8 cellular contexts compared by ENCODE assay signal in genomic region chr19:459724-460511, GRCh38. TPM values are rescaled to one million over a fixed set of nuclear protein-coding genes. Genes with fewer than 3 reads are reported as not detected.
DNase-seq lines count a peak whose midpoint lies in the region; ATAC-seq and TF ChIP-seq lines count a peak whose summit lies in the region.

No MANE protein-coding gene starts in this region.

- TF ChIP-seq CTCF in kidney epithelial cell (IDR thresholded peaks at IDR 0.05; ENCODE audit: insufficient read depth, low read length, poor library complexity, severe bottlenecking) (no peak), smooth muscle cell (IDR thresholded peaks at IDR 0.05; ENCODE audit: borderline replicate concordance, insufficient read depth, poor library complexity, severe bottlenecking) (no peak)

- H3K27me3 ChIP-seq in kidney epithelial cell (ENCODE audit: control insufficient read depth, insufficient read depth, low read length), result peaks cover 24% of the 10 kb centered on the region
- no peaks in the 10 kb centered on the region for H3K27me3 ChIP-seq in smooth muscle cell (ENCODE audit: low read depth)

- no peaks in the 10 kb centered on the region for H3K36me3 ChIP-seq in kidney epithelial cell (ENCODE audit: control insufficient read depth, insufficient read depth, low read length)
- H3K36me3 ChIP-seq in smooth muscle cell (ENCODE audit: low read depth), result no peaks in the 10 kb centered on the region

- H3K79me2 ChIP-seq in smooth muscle cell (ENCODE audit: low read depth), result peaks cover 7% of the 10 kb centered on the region

- H3K9me3 ChIP-seq in smooth muscle cell (replicated peaks; ENCODE audit: low read depth), result no peaks in the 10 kb centered on the region

- peak overlapping the region; percentile 83 for H2AFZ ChIP-seq in smooth muscle cell (ENCODE audit: low read depth)

- 5% methylated on average over 38 of the region's 66 CpGs for WGBS in smooth muscle cell (ENCODE audit: low lambda C conversion rate)

- peak overlapping the region; percentile 84 for H3K9ac ChIP-seq in smooth muscle cell (ENCODE audit: low read depth)

- no peaks in the 10 kb centered on the region for H3F3A ChIP-seq in smooth muscle cell (ENCODE audit: low read depth)

- DNase-seq in activated CD4-positive, alpha-beta T cell treated with anti-CD3 and anti-CD28 coated beads for 4 hours, result peak; percentile 7 to 20
- DNase-seq in activated CD4-positive, alpha-beta T cell treated with anti-CD3 and anti-CD28 coated beads, Interleukin-2, amount 50 U/mL, for 1 hour, result no peak
- DNase-seq in RPMI8226 (peak; percentile 38), caudate nucleus (lab: John Stamatoyannopoulos, UW) (peak in 41 of 61 donors; percentile 6 to 82 (median 36)), kidney epithelial cell (ENCODE audit: low read depth) (no peak), smooth muscle cell (lab: John Stamatoyannopoulos, UW; ENCODE audit: unreplicated experiment) (peak; percentile 66)

- ATAC-seq in GM18502 (IDR thresholded peaks at IDR 0.05; ENCODE audit: poor library complexity, unreplicated experiment) (no peak), GM21423 (IDR thresholded peaks at IDR 0.05; ENCODE audit: unreplicated experiment) (no peak)

- peak overlapping the region; percentile 96 for H3K4me2 ChIP-seq in smooth muscle cell

- no peaks in the 10 kb centered on the region for H3K4me1 ChIP-seq in smooth muscle cell (ENCODE audit: low read depth)

- peaks cover 13% of the 10 kb centered on the region for H4K20me1 ChIP-seq in smooth muscle cell (ENCODE audit: low read depth)

- H3K4me3 ChIP-seq in kidney epithelial cell (ENCODE audit: low read depth, low read length), result peak overlapping the region; percentile 46
- peak overlapping the region; percentile 68 for H3K4me3 ChIP-seq in smooth muscle cell

- H3K27ac ChIP-seq in caudate nucleus (ENCODE audit: low read depth, low read length) (peak overlapping the region; percentile 44), smooth muscle cell (ENCODE audit: low read depth) (peak overlapping the region; percentile 50)

RNA-seq across cellular contexts. Expression of gene SHC2, which starts 0.9 kb away (rescaled TPM):
- total RNA-seq in kidney epithelial cell (15.2 and 19.5 TPM in 2 replicates), smooth muscle cell (10.8 and 15.6 TPM in 2 replicates)
- polyA plus RNA-seq in smooth muscle cell, result 29.3 and 34.5 TPM in 2 replicates

RNA-seq across cellular contexts. Expression of gene MADCAM1, which starts 36.4 kb away (rescaled TPM):
- 0.14 and 0.46 TPM in 2 replicates for total RNA-seq in kidney epithelial cell
- not detected in 2 replicates for total RNA-seq in smooth muscle cell
- polyA plus RNA-seq in smooth muscle cell, result 0.24 TPM in 1 of 2 replicates, not detected in the other

RNA-seq across cellular contexts. Expression of gene TPGS1, which starts 47.4 kb away (rescaled TPM):
- total RNA-seq in kidney epithelial cell, result 52.7 and 68.8 TPM in 2 replicates
- total RNA-seq in smooth muscle cell, result 14.6 and 20.5 TPM in 2 replicates
- polyA plus RNA-seq in smooth muscle cell, result 49.3 and 51.3 TPM in 2 replicates

RNA-seq across cellular contexts. Expression of gene C2CD4C, which starts 51.0 kb away (rescaled TPM):
- total RNA-seq in kidney epithelial cell (not detected in 2 replicates), smooth muscle cell (0.63 and 1.7 TPM in 2 replicates)
- 3.7 and 3.8 TPM in 2 replicates for polyA plus RNA-seq in smooth muscle cell

Comparison
In these comparisons a context has a peak if more than half of its experiments do, and no peak if none do; other contexts are left out.
1. DNase-seq: peak in activated CD4-positive, alpha-beta T cell treated with anti-CD3 and anti-CD28 coated beads for 4 hours (2 of 2), RPMI8226 (single experiment), caudate nucleus (41 of 61) and smooth muscle cell (single experiment); none in activated CD4-positive, alpha-beta T cell treated with anti-CD3 and anti-CD28 coated beads, Interleukin-2, amount 50 U/mL, for 1 hour (single experiment) and kidney epithelial cell (single experiment).